Comparison of ENCODE assay signal across 15 cellular contexts in genomic region chr4:40256329-40256728, GRCh38. TPM values are rescaled to one million over a fixed set of nuclear protein-coding genes. Genes with fewer than 3 reads are reported as not detected.
DNase-seq lines count a peak whose midpoint lies in the region; ATAC-seq and TF ChIP-seq lines count a peak whose summit lies in the region.
"Had no signal": no experiment of that assay in that cellular context is flagged by ENCODE, and none has a peak within 500 bp of the region (broad histone marks: within the 10 kb centered on the region; RNA-seq: fewer than 3 reads in every experiment).

No MANE protein-coding gene starts in this region.

- no peaks in the 10 kb centered on the region for H3K36me3 ChIP-seq in smooth muscle cell (ENCODE audit: low read depth)
- no peaks in the 10 kb centered on the region for H3K36me3 ChIP-seq in esophagus squamous epithelium
- H3K36me3 ChIP-seq: colonic mucosa, tibial nerve had no signal

- no peaks in the 10 kb centered on the region for H3K79me2 ChIP-seq in smooth muscle cell (ENCODE audit: low read depth)

- CTCF ChIA-PET in activated CD4-positive, alpha-beta T cell treated with anti-CD3 and anti-CD28 coated beads, Interleukin-2, amount 10 ng/mL, durations not matched to agents 7 days and 5 days (lab: Charles Lee), result interaction anchor here (1.0 to 1.9 kb wide), 5 partner anchors 9 to 51 kb away, joined by 3 to 6 read pairs (median 3); no protein-coding TSS in a partner anchor
- CTCF ChIA-PET in RWPE1 (lab: Yijun Ruan, JAX), result interaction anchor here (0.7 to 1.6 kb wide), 3 partner anchors 14 to 106 kb away, joined by 3 to 4 read pairs (median 4); no protein-coding TSS in a partner anchor

- no peak for ATAC-seq in central memory CD8-positive, alpha-beta T cell (replicated peaks; ENCODE audit: extremely low read depth, poor library complexity, severe bottlenecking)
- ATAC-seq in GM19351 (IDR thresholded peaks at IDR 0.05; ENCODE audit: unreplicated experiment), result no peak

- H3K9me3 ChIP-seq in smooth muscle cell (replicated peaks; ENCODE audit: low read depth) (no peaks in the 10 kb centered on the region), esophagus squamous epithelium (no peaks in the 10 kb centered on the region)
- H3K9me3 ChIP-seq: colonic mucosa, tibial nerve had no signal

- H3K4me3 ChIP-seq in smooth muscle cell (no peak overlapping the region), esophagus squamous epithelium (no peak overlapping the region)
- H3K4me3 ChIP-seq: colonic mucosa, tibial nerve had no signal

- H3F3A ChIP-seq in smooth muscle cell (ENCODE audit: low read depth), result peaks cover 34% of the 10 kb centered on the region

- peak overlapping the region; percentile 11 for H3K4me2 ChIP-seq in smooth muscle cell

- H2AFZ ChIP-seq in smooth muscle cell (ENCODE audit: low read depth), result no peak overlapping the region

- H3K27me3 Mint-ChIP-seq in activated CD4-positive, alpha-beta T cell treated with anti-CD3 and anti-CD28 coated beads, Interleukin-2, amount 10 ng/mL, durations not matched to agents 7 days and 5 days, result no peaks in the 10 kb centered on the region
- H3K27me3 Mint-ChIP-seq in central memory CD8-positive, alpha-beta T cell, result no peaks in the 10 kb centered on the region
- H3K27me3 Mint-ChIP-seq: activated B cell treated with CpG ODN at 0.5 μM for 24 hours had no signal

- peak overlapping the region; percentile 71 for H3K9ac ChIP-seq in smooth muscle cell (ENCODE audit: low read depth)

- peaks cover 6% of the 10 kb centered on the region for H3K36me3 Mint-ChIP-seq in activated CD4-positive, alpha-beta T cell treated with anti-CD3 and anti-CD28 coated beads, Interleukin-2, amount 10 ng/mL, durations not matched to agents 7 days and 5 days (ENCODE audit: low read depth)
- no peaks in the 10 kb centered on the region for H3K36me3 Mint-ChIP-seq in central memory CD8-positive, alpha-beta T cell (ENCODE audit: insufficient read depth)

- H3K27me3 ChIP-seq in smooth muscle cell (ENCODE audit: low read depth) (no peaks in the 10 kb centered on the region), esophagus squamous epithelium (no peaks in the 10 kb centered on the region)
- H3K27me3 ChIP-seq: colonic mucosa, tibial nerve had no signal

- no peak for TF ChIP-seq POLR2A in esophagus squamous epithelium (IDR thresholded peaks at IDR 0.05)

- WGBS in smooth muscle cell (ENCODE audit: low lambda C conversion rate), result 76% methylated on average over 5 of the region's 5 CpGs
- WGBS in esophagus squamous epithelium, 2 donors, result 43 to 63% methylated on average over 2 to 4 of the region's 5 CpGs

- peak overlapping the region; percentile 77 for H3K27ac Mint-ChIP-seq in activated CD4-positive, alpha-beta T cell treated with anti-CD3 and anti-CD28 coated beads, Interleukin-2, amount 10 ng/mL, durations not matched to agents 7 days and 5 days
- peak overlapping the region; percentile 83 for H3K27ac Mint-ChIP-seq in central memory CD8-positive, alpha-beta T cell (ENCODE audit: low read depth)
- H3K27ac Mint-ChIP-seq: activated B cell treated with CpG ODN at 0.5 μM for 24 hours had no signal

- H3K4me1 Mint-ChIP-seq in activated CD4-positive, alpha-beta T cell treated with anti-CD3 and anti-CD28 coated beads, Interleukin-2, amount 10 ng/mL, durations not matched to agents 7 days and 5 days, result peaks cover 74% of the 10 kb centered on the region
- H3K4me1 Mint-ChIP-seq in central memory CD8-positive, alpha-beta T cell, result peaks cover 54% of the 10 kb centered on the region

- no peak overlapping the region for H3K4me3 Mint-ChIP-seq in activated CD4-positive, alpha-beta T cell treated with anti-CD3 and anti-CD28 coated beads, Interleukin-2, amount 10 ng/mL, durations not matched to agents 7 days and 5 days
- no peak overlapping the region for H3K4me3 Mint-ChIP-seq in central memory CD8-positive, alpha-beta T cell
- H3K4me3 Mint-ChIP-seq: activated B cell treated with CpG ODN at 0.5 μM for 24 hours had no signal

- POLR2A ChIA-PET in activated CD4-positive, alpha-beta T cell treated with anti-CD3 and anti-CD28 coated beads, Interleukin-2, amount 10 ng/mL, durations not matched to agents 7 days and 5 days (lab: Charles Lee), result no interaction called here
- POLR2A ChIA-PET in RWPE1 (lab: Yijun Ruan, JAX; ENCODE audit: low non-redundant PET), result no interaction called here

- peaks cover 21% of the 10 kb centered on the region for H3K4me1 ChIP-seq in smooth muscle cell (ENCODE audit: low read depth)
- peaks cover 0 to 29% (median 13%) of the 10 kb centered on the region in 3 donors for H3K4me1 ChIP-seq in esophagus squamous epithelium
- H3K4me1 ChIP-seq: colonic mucosa, tibial nerve had no signal

- intact Hi-C loops in esophagus squamous epithelium (cut with DNase I), result no loop called here

- TF ChIP-seq CTCF in RWPE1 (conservative IDR thresholded peaks at IDR 0.05; ENCODE audit: low read depth), result no peak
- TF ChIP-seq CTCF in smooth muscle cell (IDR thresholded peaks at IDR 0.05; ENCODE audit: borderline replicate concordance, insufficient read depth, poor library complexity, severe bottlenecking), result no peak
- TF ChIP-seq CTCF in esophagus squamous epithelium (IDR thresholded peaks at IDR 0.05), result no peak

- peaks cover 5% of the 10 kb centered on the region for H3K9me3 Mint-ChIP-seq in activated CD4-positive, alpha-beta T cell treated with anti-CD3 and anti-CD28 coated beads, Interleukin-2, amount 10 ng/mL, durations not matched to agents 7 days and 5 days
- H3K9me3 Mint-ChIP-seq in central memory CD8-positive, alpha-beta T cell, result no peaks in the 10 kb centered on the region

- peak overlapping the region; percentile 96 for H3K27ac ChIP-seq in RWPE1
- H3K27ac ChIP-seq in smooth muscle cell (ENCODE audit: low read depth), result peak overlapping the region; percentile 95
- peak overlapping the region in 2 of 4 donors; percentile 6 to 42 for H3K27ac ChIP-seq in esophagus squamous epithelium
- H3K27ac ChIP-seq: colonic mucosa, tibial nerve had no signal

- no peaks in the 10 kb centered on the region for H4K20me1 ChIP-seq in smooth muscle cell (ENCODE audit: low read depth)

- DNase-seq in activated CD4-positive, alpha-beta T cell treated with anti-CD3 and anti-CD28 coated beads, Interleukin-2, amount 10 ng/mL, durations not matched to agents 7 days and 5 days, result no peak
- no peak for DNase-seq in activated CD4-positive, alpha-beta T cell treated with anti-CD3 and anti-CD28 coated beads, Interleukin-2, amount 50 U/mL, for 1 hour
- DNase-seq in RWPE1 (ENCODE audit: low spot score) (peak; percentile 62), smooth muscle cell (lab: John Stamatoyannopoulos, UW; ENCODE audit: unreplicated experiment) (no peak), esophagus squamous epithelium (lab: John Stamatoyannopoulos, UW) (no peak)
- DNase-seq in central memory CD8-positive, alpha-beta T cell (ENCODE audit: low spot score in 2 of 2), result no peak
- DNase-seq in stimulated activated CD4-positive, alpha-beta T cell treated with anti-CD3 and anti-CD28 coated beads, Interleukin-15, amount 100 ng/mL, for 24 hours, result no peak
- DNase-seq: activated B cell treated with CpG ODN at 0.5 μM for 24 hours; activated effector memory CD4-positive, alpha-beta T cell treated with anti-CD3 and anti-CD28 coated beads, Interleukin-2, amount 50 U/mL, for 16 hours; colonic mucosa; NCI-H526; SIG-M5 had no signal

RNA-seq across cellular contexts. Expression of gene RHOH, which starts 59.5 kb away (rescaled TPM):
- 100 to 1,000 TPM; 134 to 137 TPM for total RNA-seq in activated CD4-positive, alpha-beta T cell treated with anti-CD3 and anti-CD28 coated beads, Interleukin-2, amount 10 ng/mL, durations not matched to agents 7 days and 5 days
- total RNA-seq in smooth muscle cell (not detected in 2 replicates), esophagus squamous epithelium (1 to 10 TPM in 3 of 4 donors, under 1 TPM in 1; 0.79 to 5.0 (median 2.2) TPM)
- polyA plus RNA-seq in smooth muscle cell, result 0.46 TPM in 1 of 2 replicates, not detected in the other
- total RNA-seq: fibroblast of villous mesenchyme had no signal

Comparison
In these comparisons a context has a peak if more than half of its experiments do, and no peak if none do; other contexts are left out.
1. RNA of gene RHOH, which starts 59.5 kb away (total RNA-seq): 134 to 137 TPM in activated CD4-positive, alpha-beta T cell treated with anti-CD3 and anti-CD28 coated beads, Interleukin-2, amount 10 ng/mL, durations not matched to agents 7 days and 5 days; 0.79 to 5.0 TPM in esophagus squamous epithelium and not detected in smooth muscle cell; every median in the first group is over 10 times any median in the second.